8 cellular contexts compared by ENCODE assay signal in the genomic region with DNA sequence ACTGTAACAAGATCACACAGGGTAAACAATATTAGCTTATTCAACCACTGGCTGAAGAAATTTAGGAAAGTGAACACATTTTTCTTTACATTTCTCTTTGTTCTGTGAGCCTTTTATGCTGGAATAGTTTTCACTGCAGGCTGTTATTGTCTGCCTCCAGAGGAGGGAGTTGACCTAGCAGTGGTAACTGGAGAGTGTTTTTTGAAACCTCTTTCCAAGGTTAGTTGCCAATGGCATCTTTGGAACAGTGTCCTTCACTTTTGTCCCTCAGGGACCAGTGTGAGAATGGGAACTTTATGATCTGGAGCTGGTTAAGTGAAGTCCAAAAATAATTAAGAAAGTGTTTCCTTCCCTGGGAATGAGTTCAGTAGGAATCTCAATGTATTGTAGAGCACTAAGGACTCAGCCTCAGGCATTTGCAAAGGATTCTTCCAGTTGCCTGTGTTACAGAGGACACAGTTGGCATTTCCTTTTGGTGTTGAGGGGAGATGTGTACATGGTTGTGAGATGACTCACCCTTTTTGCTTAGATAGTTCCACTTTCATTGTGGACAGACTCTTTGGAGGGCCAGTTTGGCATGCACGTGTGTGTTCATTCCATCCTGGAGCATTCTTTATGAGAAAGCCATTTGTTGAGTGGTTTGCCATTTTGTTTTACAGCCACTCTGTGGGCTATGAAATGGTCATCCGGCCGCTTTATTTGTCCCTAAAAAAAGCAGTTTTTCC.
DNase-seq lines count a peak whose midpoint lies in the region.
"Had no signal": no experiment of that assay in that cellular context is flagged by ENCODE, and none has a peak within 500 bp of the region (broad histone marks: within the 10 kb centered on the region; RNA-seq: fewer than 3 reads in every experiment).

No MANE protein-coding gene starts in this region.

- H3K27me3 ChIP-seq in NT2/D1 (ENCODE audit: insufficient read depth, insufficient read length), result no peaks in the 10 kb centered on the region
- no peaks in the 10 kb centered on the region for H3K27me3 ChIP-seq in skeletal muscle satellite cell (ENCODE audit: control insufficient read depth, insufficient read depth, low read length)
- H3K27me3 ChIP-seq: gastrocnemius medialis had no signal

- peak overlapping the region; percentile 65 for H3K4me2 ChIP-seq in skeletal muscle satellite cell (ENCODE audit: low read length)

- peak; percentile 93 for DNase-seq in H4 (ENCODE audit: low spot score)
- peak; percentile 43 for DNase-seq in NT2/D1 (ENCODE audit: low read depth, low spot score)
- peak; percentile 83 for DNase-seq in fibroblast of the conjunctiva (ENCODE audit: low read depth)
- DNase-seq in activated CD4-positive, alpha-beta T cell treated with anti-CD3 and anti-CD28 coated beads, Interleukin-2, amount 50 U/mL, for 48 hours, result no peak
- DNase-seq in mesenteric fat pad (ENCODE audit: low spot score), result no peak
- DNase-seq in DMS53 treated with DMSO at 0.1 percent for 48 hours (lab: John Stamatoyannopoulos, UW; ENCODE audit: unreplicated experiment), result no peak

- H3K9ac ChIP-seq in NT2/D1 (ENCODE audit: insufficient read length, low read depth) (no peak overlapping the region), skeletal muscle satellite cell (ENCODE audit: low read depth, low read length) (peak overlapping the region; percentile 64)

- no peak overlapping the region for H3K4me3 ChIP-seq in NT2/D1 (ENCODE audit: insufficient read length, low read depth)
- peak overlapping the region; percentile 44 for H3K4me3 ChIP-seq in skeletal muscle satellite cell (ENCODE audit: low read length)
- H3K4me3 ChIP-seq: gastrocnemius medialis had no signal

- no peaks in the 10 kb centered on the region for H3K9me3 ChIP-seq in NT2/D1 (ENCODE audit: insufficient read depth, low read length)
- no peaks in the 10 kb centered on the region for H3K9me3 ChIP-seq in skeletal muscle satellite cell (replicated peaks; ENCODE audit: low read length)
- H3K9me3 ChIP-seq: gastrocnemius medialis had no signal

- no peaks in the 10 kb centered on the region for H3K36me3 ChIP-seq in NT2/D1 (ENCODE audit: insufficient read depth, insufficient read length, low read length)
- H3K36me3 ChIP-seq in skeletal muscle satellite cell (ENCODE audit: insufficient read depth, low read length), result no peaks in the 10 kb centered on the region
- H3K36me3 ChIP-seq: gastrocnemius medialis had no signal

- H3K4me1 ChIP-seq in NT2/D1 (ENCODE audit: insufficient read depth, insufficient read length) (no peaks in the 10 kb centered on the region), skeletal muscle satellite cell (ENCODE audit: control insufficient read depth, insufficient read depth, low read length) (peaks cover 63% of the 10 kb centered on the region)

Comparison
In these comparisons a context has a peak if more than half of its experiments do, and no peak if none do; other contexts are left out.
1. DNase-seq: peak in H4 (single experiment), NT2/D1 (single experiment) and fibroblast of the conjunctiva (single experiment); none in activated CD4-positive, alpha-beta T cell treated with anti-CD3 and anti-CD28 coated beads, Interleukin-2, amount 50 U/mL, for 48 hours (0 of 2), mesenteric fat pad (single experiment) and DMS53 treated with DMSO at 0.1 percent for 48 hours (single experiment).